ENCODE assay signal across 27 cellular contexts in the genomic region with DNA sequence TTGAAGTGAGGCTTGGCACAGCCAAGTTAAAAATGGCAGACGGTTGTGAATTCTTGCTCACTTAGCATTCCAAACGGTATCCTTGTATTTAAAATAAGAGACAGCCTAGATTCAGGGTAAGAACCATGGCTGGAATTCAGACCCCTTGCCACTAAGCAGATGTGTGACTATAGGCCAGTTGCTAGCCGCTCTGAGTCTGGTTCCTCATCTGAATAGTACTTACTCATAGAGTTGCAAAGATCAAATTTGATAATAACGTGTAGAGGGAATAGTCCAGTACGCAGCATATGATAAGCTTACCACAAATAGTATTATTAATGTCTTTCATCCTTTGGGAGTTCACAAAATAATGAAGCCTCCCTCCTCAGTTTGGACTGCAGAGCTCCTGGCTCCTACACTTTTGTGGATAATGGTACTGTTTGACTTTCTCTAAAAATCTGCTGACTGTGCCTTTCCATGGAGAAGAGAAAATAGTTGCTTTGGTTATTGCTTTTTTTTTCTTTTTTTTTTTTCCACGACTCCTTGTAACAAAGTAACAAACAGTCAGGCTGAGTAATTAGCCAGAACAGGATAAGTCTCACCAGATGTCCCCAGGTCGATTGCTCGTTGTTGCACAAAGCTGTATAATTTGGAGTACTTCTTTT. TPM values are rescaled to one million over a fixed set of nuclear protein-coding genes. Genes with fewer than 3 reads are reported as not detected.
"Had no signal": no experiment of that assay in that cellular context is flagged by ENCODE, and none has a peak within 500 bp of the region (broad histone marks: within the 10 kb centered on the region; RNA-seq: fewer than 3 reads in every experiment).

No MANE protein-coding gene starts in this region.

- H3K9me3 ChIP-seq: adrenal gland, ascending aorta, esophagus muscularis mucosa, heart right ventricle, mucosa of descending colon, right atrium auricular region, thoracic aorta had no signal

- H3K27me3 Mint-ChIP-seq: activated naive CD8-positive, alpha-beta T cell treated with anti-CD3 and anti-CD28 coated beads for 36 hours had no signal

- H3K27me3 ChIP-seq: adrenal gland, ascending aorta, esophagus muscularis mucosa, heart right ventricle, right atrium auricular region had no signal

- H3K36me3 Mint-ChIP-seq: activated naive CD8-positive, alpha-beta T cell treated with anti-CD3 and anti-CD28 coated beads for 36 hours had no signal

- FAIRE-seq: urothelium cell line had no signal

- H3K36me3 ChIP-seq: adrenal gland, ascending aorta, esophagus muscularis mucosa, heart right ventricle, right atrium auricular region, thoracic aorta had no signal

- H3K4me1 ChIP-seq: adrenal gland, ascending aorta had no signal

- DNase-seq: activated CD4-positive, alpha-beta T cell treated with anti-CD3 and anti-CD28 coated beads for 36 hours; activated CD4-positive, alpha-beta T cell treated with anti-CD3 and anti-CD28 coated beads, Interleukin-2, amount 50 U/mL, for 48 hours; activated CD4-positive, CD25-positive, alpha-beta regulatory T cell; activated CD8-positive, alpha-beta memory T cell treated with anti-CD3 and anti-CD28 coated beads for 24 hours; activated effector memory CD4-positive, alpha-beta T cell treated with Interleukin-2 at 50 U/mL for 16 hours; activated naive CD4-positive, alpha-beta T cell treated with anti-CD3 and anti-CD28 coated beads for 36 hours; activated naive CD8-positive, alpha-beta T cell treated with anti-CD3 and anti-CD28 coated beads for 36 hours; adrenal gland; caudate nucleus; foreskin melanocyte; heart right ventricle; kidney glomerular epithelial cell; mesendoderm; mucosa of descending colon; nephron progenitor cell; nucleus accumbens; stimulated activated CD4-positive, alpha-beta T cell treated with anti-CD3 and anti-CD28 coated beads, Interleukin-4, amount 100 ng/mL, for 1 hour had no signal

- H3K27ac Mint-ChIP-seq: activated CD4-positive, alpha-beta T cell treated with anti-CD3 and anti-CD28 coated beads for 36 hours; activated naive CD4-positive, alpha-beta T cell treated with anti-CD3 and anti-CD28 coated beads for 36 hours; activated naive CD8-positive, alpha-beta T cell treated with anti-CD3 and anti-CD28 coated beads for 36 hours; stimulated activated naive CD8-positive, alpha-beta T cell treated with anti-CD3 and anti-CD28 coated beads, Interleukin-15, Interleukin-2, amounts not matched to agents 100 ng/mL and 50 ng/mL, for 24 hours had no signal

- H3K9me3 Mint-ChIP-seq: activated naive CD4-positive, alpha-beta T cell treated with anti-CD3 and anti-CD28 coated beads for 36 hours; activated naive CD8-positive, alpha-beta T cell treated with anti-CD3 and anti-CD28 coated beads for 36 hours; nephron progenitor cell; stimulated activated naive CD8-positive, alpha-beta T cell treated with anti-CD3 and anti-CD28 coated beads, Interleukin-15, Interleukin-2, amounts not matched to agents 100 ng/mL and 50 ng/mL, for 24 hours had no signal

- H3K4me3 ChIP-seq: adrenal gland, ascending aorta, esophagus muscularis mucosa, heart right ventricle, lung, mucosa of descending colon, right atrium auricular region, thoracic aorta had no signal

- H3K27ac ChIP-seq: adrenal gland, ascending aorta, esophagus muscularis mucosa, thoracic aorta had no signal

- H3K4me3 Mint-ChIP-seq: activated CD4-positive, alpha-beta T cell treated with anti-CD3 and anti-CD28 coated beads for 36 hours; activated naive CD4-positive, alpha-beta T cell treated with anti-CD3 and anti-CD28 coated beads for 36 hours; activated naive CD8-positive, alpha-beta T cell treated with anti-CD3 and anti-CD28 coated beads for 36 hours; nephron progenitor cell; stimulated activated naive CD8-positive, alpha-beta T cell treated with anti-CD3 and anti-CD28 coated beads, Interleukin-15, Interleukin-2, amounts not matched to agents 100 ng/mL and 50 ng/mL, for 24 hours had no signal

- ATAC-seq: activated CD4-positive, alpha-beta T cell treated with anti-CD3 and anti-CD28 coated beads for 36 hours; heart right ventricle; left lobe of liver; mucosa of descending colon had no signal

- H3K4me1 Mint-ChIP-seq: activated CD4-positive, alpha-beta T cell treated with anti-CD3 and anti-CD28 coated beads for 36 hours; activated naive CD8-positive, alpha-beta T cell treated with anti-CD3 and anti-CD28 coated beads for 36 hours had no signal

RNA-seq across cellular contexts. Expression of a gene that starts 51.4 kb away (rescaled TPM):
- total RNA-seq: activated CD4-positive, alpha-beta T cell treated with anti-CD3 and anti-CD28 coated beads for 36 hours; activated naive CD4-positive, alpha-beta T cell treated with anti-CD3 and anti-CD28 coated beads for 36 hours; activated naive CD8-positive, alpha-beta T cell treated with anti-CD3 and anti-CD28 coated beads for 36 hours; pulmonary artery endothelial cell; T-helper 1 cell treated with Interleukin-12 subunit alpha and Interleukin-12 subunit beta and Interleukin-4 antibody, amounts not matched to agents 30 ng/mL and 1 ng/mL, for 36 hours had no signal
